5 cellular contexts compared by ENCODE assay signal in the genomic region with DNA sequence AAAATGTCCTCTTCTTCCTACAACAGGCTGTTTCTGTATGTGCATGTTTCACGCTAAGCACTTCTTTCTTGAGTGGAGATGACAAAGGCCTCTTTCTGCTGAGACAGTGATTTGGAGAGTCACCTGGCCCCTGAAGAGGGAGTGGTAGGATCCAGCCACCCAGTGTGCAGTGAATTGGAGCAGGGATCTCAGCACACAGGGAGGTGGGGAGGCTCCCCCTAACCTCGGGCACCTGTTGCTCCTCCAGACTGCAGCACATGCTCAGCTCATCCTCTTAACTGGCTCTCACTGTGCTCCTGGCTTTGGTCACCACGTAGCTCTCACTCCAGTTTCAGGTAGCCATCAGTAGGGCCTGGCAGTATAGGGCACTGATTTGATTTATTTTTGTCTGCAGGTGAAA.
DNase-seq lines count a peak whose midpoint lies in the region; TF ChIP-seq lines count a peak whose summit lies in the region.
"Not testable (repeated sequence)": the region's sequence is repeated elsewhere in the genome, so short reads cannot be mapped to it uniquely, and the experiment has no call there.

No MANE protein-coding gene starts in this region.

- H2BK5ac ChIP-seq in mesenchymal stem cell (ENCODE audit: low read depth, low read length, poor library complexity, severe bottlenecking): not testable (repeated sequence)

- not testable (repeated sequence) for H3K4me3 ChIP-seq in HEK293 (ENCODE audit: low read depth, low read length); hepatocyte; mesenchymal stem cell (ENCODE audit: insufficient read depth in 1 of 2, low read depth in 1 of 2, low read length in 2 of 2)

- H2BK15ac ChIP-seq in mesenchymal stem cell (ENCODE audit: low read depth, poor library complexity, severe bottlenecking): not testable (repeated sequence)

- not testable (repeated sequence) for H4K91ac ChIP-seq in mesenchymal stem cell (ENCODE audit: low read length)

- WGBS in hepatocyte (ENCODE audit: low lambda C conversion rate, missing lambda C conversion rate): 83% methylated on average over 3 of the region's 3 CpGs
- 82% methylated on average over 2 of the region's 3 CpGs for WGBS in mesenchymal stem cell

- not testable (repeated sequence) for H3K27ac ChIP-seq in HEK293 (ENCODE audit: extremely low read depth, low read depth, low read length)
- H3K27ac ChIP-seq in hepatocyte: peak overlapping the region; percentile 21
- H3K27ac ChIP-seq in mesenchymal stem cell (ENCODE audit: low read length, poor library complexity, severe bottlenecking): peak overlapping the region; percentile 77

- POLR2A ChIA-PET in HEK293 (lab: Yijun Ruan, JAX): not testable (repeated sequence)

- peaks cover 31% of the 10 kb centered on the region for H3K27me3 Mint-ChIP-seq in activated CD4-positive, alpha-beta T cell treated with anti-CD3 and anti-CD28 coated beads, Interleukin-2, amount 10 ng/mL, durations not matched to agents 24 days and 14 days

- not testable (repeated sequence) for H3K4me2 ChIP-seq in hepatocyte; mesenchymal stem cell (ENCODE audit: low read length, poor library complexity, severe bottlenecking)

- H3K14ac ChIP-seq in mesenchymal stem cell (ENCODE audit: low read length in 2 of 2): not testable (repeated sequence)

- not testable (repeated sequence) for H3K36me3 Mint-ChIP-seq in activated CD4-positive, alpha-beta T cell treated with anti-CD3 and anti-CD28 coated beads, Interleukin-2, amount 10 ng/mL, durations not matched to agents 24 days and 14 days (ENCODE audit: low read depth)

- peak overlapping the region; percentile 3 for H2AK5ac ChIP-seq in mesenchymal stem cell (ENCODE audit: low read length, severe bottlenecking)

- H3K79me1 ChIP-seq in mesenchymal stem cell (replicated peaks; ENCODE audit: low read length, poor library complexity, severe bottlenecking): not testable (repeated sequence)

- not testable (repeated sequence) for H3K79me2 ChIP-seq in hepatocyte

- not testable (repeated sequence) for H3K9me3 Mint-ChIP-seq in activated CD4-positive, alpha-beta T cell treated with anti-CD3 and anti-CD28 coated beads, Interleukin-2, amount 10 ng/mL, durations not matched to agents 24 days and 14 days

- not testable (repeated sequence) for H4K20me1 ChIP-seq in hepatocyte (ENCODE audit: insufficient read depth, poor library complexity, severe bottlenecking)

- H3K18ac ChIP-seq in mesenchymal stem cell (ENCODE audit: low read depth in 1 of 2, low read length in 2 of 2): not testable (repeated sequence)

- H3K9me2 ChIP-seq in hepatocyte (replicated peaks; ENCODE audit: insufficient read depth): not testable (repeated sequence)

- H3K4me1 ChIP-seq in HEK293 (ENCODE audit: control insufficient read depth, insufficient read depth, low read length); hepatocyte (ENCODE audit: insufficient read depth); mesenchymal stem cell (ENCODE audit: control insufficient read depth, insufficient read depth, low read depth, low read length): not testable (repeated sequence)

- CTCF ChIA-PET in HEK293 (lab: Yijun Ruan, JAX): not testable (repeated sequence)

- peak; percentile 81 for DNase-seq in NCI-H187 treated with DMSO at 0.1 percent for 48 hours (lab: John Stamatoyannopoulos, UW)
- DNase-seq in activated CD4-positive, alpha-beta T cell treated with anti-CD3 and anti-CD28 coated beads, Interleukin-2, amount 10 ng/mL, durations not matched to agents 24 days and 14 days: peak; percentile 45
- not testable (repeated sequence) for DNase-seq in hepatocyte (ENCODE audit: low spot score); mesenchymal stem cell

- H3K36me3 ChIP-seq in HEK293 (ENCODE audit: control insufficient read depth in 2 of 2, insufficient read depth in 1 of 2, low read length in 2 of 2); hepatocyte (replicated peaks; ENCODE audit: insufficient read depth, low read depth); mesenchymal stem cell (ENCODE audit: control insufficient read depth in 1 of 2, insufficient read depth in 2 of 2, low read depth in 1 of 2, low read length in 2 of 2): not testable (repeated sequence)

- not testable (repeated sequence) for H3K4ac ChIP-seq in mesenchymal stem cell (ENCODE audit: low read depth in 1 of 2, low read length in 2 of 2)

- TF ChIP-seq CTCF in HEK293 (tag by site-specific recombination; IDR thresholded peaks at IDR 0.05); hepatocyte (IDR thresholded peaks at IDR 0.05; ENCODE audit: poor library complexity): not testable (repeated sequence)

- H4K8ac ChIP-seq in mesenchymal stem cell (ENCODE audit: low read length): not testable (repeated sequence)

- H3K9ac ChIP-seq in mesenchymal stem cell (ENCODE audit: low read length): not testable (repeated sequence)

- H3K27me3 ChIP-seq in hepatocyte; mesenchymal stem cell (ENCODE audit: control insufficient read depth in 1 of 2, insufficient read depth in 1 of 2, low read length in 2 of 2): not testable (repeated sequence)

- H3K27ac Mint-ChIP-seq in activated CD4-positive, alpha-beta T cell treated with anti-CD3 and anti-CD28 coated beads, Interleukin-2, amount 10 ng/mL, durations not matched to agents 24 days and 14 days: not testable (repeated sequence)

- not testable (repeated sequence) for H2AFZ ChIP-seq in hepatocyte; mesenchymal stem cell (ENCODE audit: low read depth, low read length)

- not testable (repeated sequence) for H2BK120ac ChIP-seq in mesenchymal stem cell (ENCODE audit: low read depth, low read length)

- intact Hi-C loops in activated CD4-positive, alpha-beta T cell treated with anti-CD3 and anti-CD28 coated beads, Interleukin-2, amount 10 ng/mL, durations not matched to agents 24 days and 14 days (cut with micrococcal nuclease): not testable (repeated sequence)

- not testable (repeated sequence) for H3K23ac ChIP-seq in mesenchymal stem cell (ENCODE audit: low read length in 2 of 2)

- not testable (repeated sequence) for H3K4me1 Mint-ChIP-seq in activated CD4-positive, alpha-beta T cell treated with anti-CD3 and anti-CD28 coated beads, Interleukin-2, amount 10 ng/mL, durations not matched to agents 24 days and 14 days

- H3K9me3 ChIP-seq in HEK293 (ENCODE audit: control insufficient read depth, insufficient read depth, low read depth, low read length); hepatocyte (ENCODE audit: low read depth); mesenchymal stem cell (ENCODE audit: control insufficient read depth, low read length): not testable (repeated sequence)

- not testable (repeated sequence) for H2BK12ac ChIP-seq in mesenchymal stem cell (ENCODE audit: low read length in 2 of 2)

- not testable (repeated sequence) for H3K4me3 Mint-ChIP-seq in activated CD4-positive, alpha-beta T cell treated with anti-CD3 and anti-CD28 coated beads, Interleukin-2, amount 10 ng/mL, durations not matched to agents 24 days and 14 days

TF ChIP-seq in HEK293, 187 proteins besides CTCF, POLR2A, EP300 and RAD21:
- TF ChIP-seq SCRT1 (tag by site-specific recombination; IDR thresholded peaks at IDR 0.05; ENCODE audit: borderline replicate concordance): 0 out of 2 replicates have a peak, but pooled peaks have one; percentile 45
- peak; percentile 91 for TF ChIP-seq SCRT2 (tag by site-specific recombination; IDR thresholded peaks at IDR 0.05)
